Comparison of ENCODE assay signal across 1 cellular context in the genomic region with DNA sequence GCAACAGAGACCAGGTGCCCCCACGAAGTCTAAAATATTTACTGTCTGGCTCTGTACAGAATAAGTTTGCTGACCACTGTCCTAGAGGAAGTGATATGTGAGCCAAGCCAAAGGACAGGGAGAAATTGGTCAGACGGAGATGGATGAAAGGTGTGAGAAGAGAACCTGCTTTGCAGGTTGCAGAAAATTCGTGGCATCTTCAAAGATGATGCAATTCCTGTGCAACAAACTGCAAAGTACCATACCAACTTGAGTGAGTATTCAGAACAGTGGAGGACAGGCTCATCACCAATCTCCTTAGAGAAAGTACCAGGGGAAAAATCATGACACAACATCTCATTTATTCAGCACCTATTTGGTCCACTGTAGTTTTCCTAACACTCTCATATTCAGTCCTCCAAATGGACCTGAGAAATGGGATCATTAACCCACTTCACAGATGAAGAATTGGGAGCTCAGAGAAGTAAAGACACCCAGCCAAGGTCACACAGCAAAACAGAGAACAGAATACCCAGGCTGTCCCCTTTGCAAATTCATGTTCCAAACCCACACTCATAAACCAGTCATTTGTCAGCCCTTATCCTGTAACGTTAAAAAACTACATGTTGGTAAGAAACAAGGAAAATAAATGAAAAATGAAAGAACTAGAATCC.
TF ChIP-seq lines count a peak whose summit lies in the region.

No MANE protein-coding gene starts in this region.

TF ChIP-seq in K562, 482 proteins besides CTCF, POLR2A, EP300 and RAD21 (continued from another document):
- TF ChIP-seq PRDM10 (IDR thresholded peaks at IDR 0.05; ENCODE audit: partially characterized antibody) (no peak), ARID1B (IDR thresholded peaks at IDR 0.05) (no peak), ZFP36 (IDR thresholded peaks at IDR 0.05; ENCODE audit: low read depth, low read length, partially characterized antibody) (peak; percentile 67), ARHGAP35 (IDR thresholded peaks at IDR 0.05; ENCODE audit: partially characterized antibody) (no peak), CCNT2 (IDR thresholded peaks at IDR 0.05; ENCODE audit: borderline replicate concordance, extremely low read depth, insufficient read length, low read depth, low read length) (no peak), ETV5 (CRISPR knock-in tag; IDR thresholded peaks at IDR 0.05; ENCODE audit: low read depth) (no peak), PHTF2 (CRISPR knock-in tag; IDR thresholded peaks at IDR 0.05) (no peak)
- TF ChIP-seq, protein P1, sequence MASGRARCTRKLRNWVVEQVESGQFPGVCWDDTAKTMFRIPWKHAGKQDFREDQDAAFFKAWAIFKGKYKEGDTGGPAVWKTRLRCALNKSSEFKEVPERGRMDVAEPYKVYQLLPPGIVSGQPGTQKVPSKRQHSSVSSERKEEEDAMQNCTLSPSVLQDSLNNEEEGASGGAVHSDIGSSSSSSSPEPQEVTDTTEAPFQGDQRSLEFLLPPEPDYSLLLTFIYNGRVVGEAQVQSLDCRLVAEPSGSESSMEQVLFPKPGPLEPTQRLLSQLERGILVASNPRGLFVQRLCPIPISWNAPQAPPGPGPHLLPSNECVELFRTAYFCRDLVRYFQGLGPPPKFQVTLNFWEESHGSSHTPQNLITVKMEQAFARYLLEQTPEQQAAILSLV (tag; IDR thresholded peaks at IDR 0.05): 0 out of 2 replicates have a peak, but pooled peaks have one; percentile 16
